ENCODE assay signal across 8 cellular contexts in the genomic region with DNA sequence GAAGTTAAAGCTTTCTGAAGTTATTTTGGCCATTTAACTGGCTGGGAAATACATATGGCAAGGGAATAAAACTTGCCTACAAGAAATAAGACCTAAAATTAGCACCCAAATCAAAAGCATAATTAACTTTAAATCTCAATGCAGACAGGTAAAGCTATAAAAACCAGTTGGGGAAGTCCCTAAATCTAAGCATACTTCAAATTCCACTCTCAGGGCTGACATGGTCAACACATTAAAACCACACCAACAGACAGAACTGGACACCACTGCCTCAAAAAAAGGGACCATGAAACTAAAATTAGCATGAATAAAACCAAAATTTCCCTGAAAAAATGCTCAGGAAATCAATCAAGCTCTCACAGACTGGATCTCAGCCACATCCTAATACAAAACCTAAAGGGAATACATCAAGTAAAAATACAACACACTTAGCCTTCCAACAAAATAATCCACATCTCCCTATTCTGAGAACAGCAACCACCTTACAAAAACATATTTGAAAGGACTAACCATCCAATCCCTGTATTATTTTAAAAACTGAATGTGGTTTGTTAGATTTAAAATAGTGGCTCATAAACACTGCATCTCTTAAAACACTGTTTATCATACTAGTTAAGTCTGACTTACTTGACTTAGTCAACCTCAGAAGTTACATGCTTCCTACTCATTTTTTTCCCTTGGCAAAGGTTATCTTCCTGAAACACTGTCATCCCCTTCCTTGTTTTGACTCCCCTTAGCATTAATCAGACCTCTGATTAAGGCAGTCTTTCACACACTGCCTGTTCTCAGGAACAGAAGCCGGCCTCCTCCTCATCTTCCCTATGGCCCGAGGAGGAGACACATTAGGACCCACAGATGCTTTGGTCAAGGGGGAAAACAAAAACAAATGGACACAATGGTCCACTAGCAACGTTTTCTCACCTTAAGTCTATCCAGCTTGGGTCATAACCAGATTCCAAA. TPM values are rescaled to one million over a fixed set of nuclear protein-coding genes. Genes with fewer than 3 reads are reported as not detected.
A peak's percentile ranks its signal among the peaks of the same experiment; 100 is the strongest.
DNase-seq lines count a peak whose midpoint lies in the region; ATAC-seq, FAIRE-seq and TF ChIP-seq lines count a peak whose summit lies in the region.

No MANE protein-coding gene starts in this region.

- no peak for DNase-seq in cardiac muscle cell (ENCODE audit: low read depth in 1 of 2, low spot score in 1 of 2)
- no peak for DNase-seq in cardiac septum (ENCODE audit: low spot score)
- peak; percentile 47 for DNase-seq in astrocyte (ENCODE audit: low read depth)
- no peak for DNase-seq in HepG2 (ENCODE audit: low spot score)
- DNase-seq in type B pancreatic cell (ENCODE audit: extremely low spot score, unreplicated experiment): no peak
- no peak for DNase-seq in HEK293T (ENCODE audit: extremely low spot score)
- DNase-seq in putamen (ENCODE audit: low spot score): no peak

- H3K27ac ChIP-seq in cardiac muscle cell (peak overlapping the region; percentile 68), astrocyte (ENCODE audit: low read depth, low read length) (peak overlapping the region; percentile 25), HepG2 (ENCODE audit: extremely low read length, insufficient read depth, low read length) (no peak overlapping the region)

- H2AFZ ChIP-seq in astrocyte (ENCODE audit: low read depth, low read length) (no peak overlapping the region), HepG2 (ENCODE audit: low read length) (no peak overlapping the region)

- H3K36me3 Mint-ChIP-seq in astrocyte (ENCODE audit: low read depth, unreplicated experiment): peaks cover 11% of the 10 kb centered on the region
- H3K36me3 Mint-ChIP-seq in type B pancreatic cell: peaks cover 35% of the 10 kb centered on the region

- H3K4me3 ChIP-seq in cardiac muscle cell: peak overlapping the region; percentile 6
- peak overlapping the region; percentile 6 for H3K4me3 ChIP-seq in astrocyte (ENCODE audit: insufficient read depth, low read depth, low read length)
- H3K4me3 ChIP-seq in HepG2 (replicated peaks in 1 of 3; ENCODE audit: insufficient read depth in 1 of 3, low read depth in 2 of 3, low read length in 3 of 3): peak overlapping the region in 2 of 3 experiments; percentile 25 to 42; a peak in 3 of 6 replicates

- intact Hi-C loops in cardiac septum (cut with DNase I) (no loop called here), HepG2 (cut with micrococcal nuclease; ENCODE audit: unreplicated experiment) (no loop called here)

- H3K27me3 ChIP-seq in cardiac muscle cell (no peaks in the 10 kb centered on the region), astrocyte (ENCODE audit: insufficient read depth, low read length) (no peaks in the 10 kb centered on the region), HepG2 (ENCODE audit: control insufficient read depth in 1 of 2, insufficient read depth in 2 of 2, low read length in 2 of 2) (no peaks in the 10 kb centered on the region)

- CTCF ChIA-PET in HepG2 (lab: Yijun Ruan, JAX; ENCODE audit: low intra/inter-chr PET ratio, low total read pairs): no interaction called here
- CTCF ChIA-PET in HEK293T (lab: Yijun Ruan, JAX): interaction anchor here (1.2 kb wide), 1 partner anchor 14 kb away, joined by 4 read pairs; no protein-coding TSS in a partner anchor

- TF ChIP-seq CTCF in cardiac muscle cell (IDR thresholded peaks at IDR 0.05; ENCODE audit: low read depth, low read length): no peak
- no peak for TF ChIP-seq CTCF in astrocyte (IDR thresholded peaks at IDR 0.05; ENCODE audit: insufficient read depth, low read depth, low read length)
- TF ChIP-seq CTCF in HepG2 (CRISPR knock-in tag; IDR thresholded peaks at IDR 0.05): no peak
- no peak for TF ChIP-seq CTCF in type B pancreatic cell (conservative IDR thresholded peaks at IDR 0.05)

- H3K4me3 Mint-ChIP-seq in astrocyte (ENCODE audit: unreplicated experiment) (peak overlapping the region; percentile 66), type B pancreatic cell (peak overlapping the region; percentile 64)

- TF ChIP-seq POLR2A in HepG2 (IDR thresholded peaks at IDR 0.05; ENCODE audit: insufficient read depth in 1 of 2, low read depth in 2 of 2, low read length in 2 of 2): no peak

- H4K20me1 ChIP-seq in astrocyte (ENCODE audit: insufficient read depth, low read length) (peaks cover 100% of the 10 kb centered on the region), HepG2 (ENCODE audit: insufficient read depth, low read length) (peaks cover 100% of the 10 kb centered on the region)

- H3K79me2 ChIP-seq in astrocyte (ENCODE audit: insufficient read depth, low read length) (peaks cover 100% of the 10 kb centered on the region), HepG2 (ENCODE audit: insufficient read depth, low read length) (peaks cover 100% of the 10 kb centered on the region)

- TF ChIP-seq EP300 in HepG2 (IDR thresholded peaks at IDR 0.05; ENCODE audit: low read depth in 2 of 2, low read length in 2 of 2): no peak
- no peak for TF ChIP-seq EP300 in HepG2 (CRISPR knock-in tag; IDR thresholded peaks at IDR 0.05; ENCODE audit: borderline replicate concordance)

- peak overlapping the region; percentile 21 for H3K9ac ChIP-seq in astrocyte (ENCODE audit: low read length)
- H3K9ac ChIP-seq in HepG2 (ENCODE audit: insufficient read depth, low read depth, low read length): no peak overlapping the region

- peak; percentile 11 for ATAC-seq in HepG2
- ATAC-seq in GM19023 (IDR thresholded peaks at IDR 0.05; ENCODE audit: unreplicated experiment): no peak

- H3K27ac Mint-ChIP-seq in astrocyte (ENCODE audit: unreplicated experiment): peak overlapping the region; percentile 30
- peak overlapping the region; percentile 81 for H3K27ac Mint-ChIP-seq in type B pancreatic cell

- H3K9me3 Mint-ChIP-seq in astrocyte (ENCODE audit: unreplicated experiment): no peaks in the 10 kb centered on the region
- no peaks in the 10 kb centered on the region for H3K9me3 Mint-ChIP-seq in type B pancreatic cell

- FAIRE-seq in astrocyte (lab: Jason Lieb, UNC) (no peak), HepG2 (lab: Jason Lieb, UNC) (no peak)

- no TSS peak for BruUV-seq in HepG2 (replicated peaks; lab: Mats Ljungman, UMichigan)

- POLR2A ChIA-PET in HepG2 (lab: Yijun Ruan, JAX): interaction anchor here (3.3 kb wide), 1 partner anchor 8 kb away, joined by 29 read pairs; a partner anchor contains a TSS
- POLR2A ChIA-PET in HEK293T (lab: Yijun Ruan, JAX): no interaction called here

- no peaks in the 10 kb centered on the region for H3K27me3 Mint-ChIP-seq in astrocyte (ENCODE audit: low read depth, unreplicated experiment)
- no peaks in the 10 kb centered on the region for H3K27me3 Mint-ChIP-seq in type B pancreatic cell

- TF ChIP-seq RAD21 in HepG2 (CRISPR knock-in tag; IDR thresholded peaks at IDR 0.05): no peak

- H3K4me1 ChIP-seq in cardiac muscle cell (ENCODE audit: low read depth): peaks cover 77% of the 10 kb centered on the region
- peaks cover 63% of the 10 kb centered on the region for H3K4me1 ChIP-seq in astrocyte (ENCODE audit: insufficient read depth, low read length)
- peaks cover 91% of the 10 kb centered on the region for H3K4me1 ChIP-seq in HepG2 (ENCODE audit: insufficient read depth, low read length)

- peaks cover 82% of the 10 kb centered on the region for H3K4me1 Mint-ChIP-seq in astrocyte (ENCODE audit: low read depth, unreplicated experiment)
- H3K4me1 Mint-ChIP-seq in type B pancreatic cell (ENCODE audit: unreplicated experiment): peaks cover 78% of the 10 kb centered on the region

- in situ Hi-C loops in HepG2 (cut with HindIII; ENCODE audit: extremely low pct_ligation_motif_present, low pct_unique_long_range_greater_than_20kb): no loop called here

- H3K9me3 ChIP-seq in cardiac muscle cell (ENCODE audit: low read depth) (no peaks in the 10 kb centered on the region), astrocyte (ENCODE audit: insufficient read depth, low read depth, low read length) (no peaks in the 10 kb centered on the region), HepG2 (ENCODE audit: low read length) (no peaks in the 10 kb centered on the region)

- H3K4me2 ChIP-seq in astrocyte (ENCODE audit: low read length) (peak overlapping the region; percentile 91), HepG2 (ENCODE audit: low read depth, low read length) (peak overlapping the region; percentile 73)

- H3K36me3 ChIP-seq in cardiac muscle cell (peaks cover 29% of the 10 kb centered on the region), astrocyte (ENCODE audit: insufficient read depth, low read length) (peaks cover 38% of the 10 kb centered on the region), HepG2 (replicated peaks in 1 of 2; ENCODE audit: control insufficient read depth in 1 of 2, insufficient read depth in 2 of 2, low read length in 2 of 2) (peaks cover 12 to 63% of the 10 kb centered on the region in 2 experiments)

- 14% methylated on average over 3 of the region's 3 CpGs for WGBS in HepG2 (ENCODE audit: low lambda C conversion rate)

TF ChIP-seq in HepG2, 621 proteins besides CTCF, POLR2A, EP300 and RAD21 (continues in another document):
- TF ChIP-seq ZFP36L2 (CRISPR knock-in tag; IDR thresholded peaks at IDR 0.05): no peak

TF ChIP-seq in HEK293T, 16 proteins besides CTCF, POLR2A, EP300 and RAD21 (continues in another document):
- no peak for TF ChIP-seq FOXK2 (IDR thresholded peaks at IDR 0.05)

RNA-seq across cellular contexts. Expression of a gene that starts 8.3 kb away (rescaled TPM):
- 227 and 320 TPM in 2 replicates for total RNA-seq in cardiac muscle cell
- 106 and 129 TPM in 2 replicates for polyA plus RNA-seq in cardiac muscle cell
- total RNA-seq in cardiac septum: 62.1 TPM
- total RNA-seq in astrocyte: 112 and 120 TPM in 2 replicates
- 241 and 259 TPM in 2 replicates for total RNA-seq in HepG2 (2016; rRNA removed; fragmentation: Illumina TruSeq; extraction: Trizol)
- 38.2 and 46.4 TPM in 2 replicates for total RNA-seq in HepG2 (2016; cell fraction: cytosol; rRNA removed; fragmentation: Illumina TruSeq; extraction: Trizol; ENCODE audit: low read depth)
- 252 and 280 TPM in 2 replicates for total RNA-seq in HepG2 (2016; cell fraction: insoluble cytoplasmic fraction; rRNA removed; fragmentation: Illumina TruSeq; extraction: Trizol)
- 76.5 and 81.0 TPM in 2 replicates for total RNA-seq in HepG2 (2016; cell fraction: membrane; rRNA removed; fragmentation: Illumina TruSeq; extraction: Trizol)
- 391 and 395 TPM in 2 replicates for total RNA-seq in HepG2 (2016; cell fraction: nucleus; rRNA removed; fragmentation: Illumina TruSeq; extraction: Trizol)
- polyA plus RNA-seq in HepG2 (2011; rRNA removed): 83.9 and 105 TPM in 2 replicates
- 65.0 and 65.1 TPM in 2 replicates for polyA plus RNA-seq in HepG2 (2011; cell fraction: cytosol; rRNA removed)
- 235 and 261 TPM in 2 replicates for polyA plus RNA-seq in HepG2 (2011; cell fraction: nucleus; rRNA removed)
- 62.0 and 93.0 TPM in 2 replicates for polyA plus RNA-seq in HepG2 (2012)
- polyA plus RNA-seq in HepG2 (2016; cell fraction: cytosol; fragmentation: Illumina TruSeq; extraction: Trizol; ENCODE audit: low read depth): 42.7 and 46.3 TPM in 2 replicates
- 362 and 401 TPM in 2 replicates for polyA plus RNA-seq in HepG2 (2016; cell fraction: insoluble cytoplasmic fraction; fragmentation: Illumina TruSeq; extraction: Trizol; ENCODE audit: low read depth)
- 75.5 and 84.5 TPM in 2 replicates for polyA plus RNA-seq in HepG2 (2016; cell fraction: membrane; fragmentation: Illumina TruSeq; extraction: Trizol; ENCODE audit: low read depth)
- polyA plus RNA-seq in HepG2 (2016; cell fraction: nucleus; fragmentation: Illumina TruSeq; extraction: Trizol; ENCODE audit: insufficient read depth, low read depth): 261 and 267 TPM in 2 replicates
- 162 and 478 TPM in 2 replicates for polyA minus RNA-seq in HepG2 (2011; rRNA and poly(A)+ RNA removed; ENCODE audit: low replicate concordance)
- polyA minus RNA-seq in HepG2 (2011; cell fraction: cytosol; rRNA and poly(A)+ RNA removed): 95.7 and 153 TPM in 2 replicates
- 674 and 713 TPM in 2 replicates for polyA minus RNA-seq in HepG2 (2011; cell fraction: nucleus; rRNA and poly(A)+ RNA removed)
- total RNA-seq in type B pancreatic cell (ENCODE audit: low replicate concordance): 136 and 205 TPM in 2 replicates
